ENCODE assay signal across 22 cellular contexts in the genomic region with DNA sequence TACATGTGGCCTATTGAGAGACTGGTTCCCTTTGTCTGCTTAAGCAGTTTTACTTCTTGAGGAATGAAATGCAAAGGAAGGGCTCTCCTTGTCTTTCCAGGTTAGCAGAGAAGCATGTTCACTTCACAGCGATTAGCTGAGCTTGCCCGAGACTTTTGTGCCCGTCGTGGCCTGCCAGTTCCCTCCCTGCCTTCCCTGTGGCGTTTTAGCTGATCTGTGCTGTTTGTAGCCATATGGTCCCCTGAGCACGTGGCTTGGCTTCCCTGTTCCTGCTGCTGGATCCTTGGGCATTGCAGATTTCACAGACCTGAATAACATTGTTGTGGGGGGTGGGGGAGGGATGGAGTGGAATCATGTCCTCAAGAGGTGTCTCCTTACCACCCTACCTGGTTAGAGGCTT.
DNase-seq lines count a peak whose midpoint lies in the region; FAIRE-seq lines count a peak whose summit lies in the region.
"Had no signal": no experiment of that assay in that cellular context is flagged by ENCODE, and none has a peak within 500 bp of the region (broad histone marks: within the 10 kb centered on the region; RNA-seq: fewer than 3 reads in every experiment).

No MANE protein-coding gene starts in this region.

- H3K36me3 ChIP-seq in ectodermal cell (ENCODE audit: control insufficient read depth, insufficient read depth, low read length) (peaks cover 8% of the 10 kb centered on the region), trophoblast cell (ENCODE audit: control insufficient read depth in 1 of 2, insufficient read depth in 2 of 2, low read length in 2 of 2) (peaks cover 9 to 29% of the 10 kb centered on the region in 2 experiments), small intestine (ENCODE audit: control insufficient read depth in 2 of 2, insufficient read depth in 2 of 2, low read length in 2 of 2) (peaks cover 0 to 10% of the 10 kb centered on the region in 2 donors)
- H3K36me3 ChIP-seq: thoracic aorta had no signal

- no peak for FAIRE-seq in small intestine (lab: Jason Lieb, UNC)
- FAIRE-seq: GM18507 had no signal

- no peak overlapping the region for H2BK5ac ChIP-seq in trophoblast cell (ENCODE audit: low read depth, low read length, poor library complexity)

- H3K14ac ChIP-seq in trophoblast cell (ENCODE audit: low read length) = no peak overlapping the region

- no peaks in the 10 kb centered on the region for H3K79me1 ChIP-seq in trophoblast cell (ENCODE audit: low read length)

- H3K9ac ChIP-seq in trophoblast cell (ENCODE audit: low read length) = no peak overlapping the region
- H3K9ac ChIP-seq: GM23248, parathyroid adenoma had no signal

- H3K4me1 ChIP-seq in ectodermal cell (ENCODE audit: control insufficient read depth, insufficient read depth, low read length) (no peaks in the 10 kb centered on the region), trophoblast cell (ENCODE audit: control insufficient read depth in 1 of 2, insufficient read depth in 2 of 2, low read length in 2 of 2) (no peaks in the 10 kb centered on the region), small intestine (ENCODE audit: control insufficient read depth in 2 of 2, insufficient read depth in 1 of 2, low read depth in 1 of 2, low read length in 1 of 2) (no peaks in the 10 kb centered on the region)
- H3K4me1 ChIP-seq: parathyroid adenoma, right lobe of liver had no signal

- H3K27me3 ChIP-seq in ectodermal cell (ENCODE audit: control insufficient read depth, insufficient read depth, low read length, poor library complexity, severe bottlenecking) (no peaks in the 10 kb centered on the region), trophoblast cell (ENCODE audit: insufficient read depth, low read length) (no peaks in the 10 kb centered on the region), small intestine (ENCODE audit: control insufficient read depth in 2 of 2, insufficient read depth in 2 of 2, low read length in 2 of 2) (no peaks in the 10 kb centered on the region)
- H3K27me3 ChIP-seq: hepatocyte, right lobe of liver had no signal

- in situ Hi-C loops in G401 (cut with HindIII; ENCODE audit: low sequenced_read_pairs) = loop anchor here (25.0 kb wide), 1 partner anchor 499 kb away; no protein-coding TSS in a partner anchor

- no peak overlapping the region for H3K4me2 ChIP-seq in trophoblast cell (ENCODE audit: low read length)
- H3K4me2 ChIP-seq: hepatocyte had no signal

- no peak overlapping the region for H2AK5ac ChIP-seq in trophoblast cell (ENCODE audit: low read length)

- no peaks in the 10 kb centered on the region for H3K9me3 ChIP-seq in ectodermal cell (ENCODE audit: control insufficient read depth, low read length)
- H3K9me3 ChIP-seq in trophoblast cell (ENCODE audit: insufficient read depth, low read depth, low read length) = peaks cover 2% of the 10 kb centered on the region
- no peaks in the 10 kb centered on the region for H3K9me3 ChIP-seq in small intestine (ENCODE audit: control insufficient read depth, low read depth)
- H3K9me3 ChIP-seq: thoracic aorta had no signal

- H3K23ac ChIP-seq in trophoblast cell (ENCODE audit: low read length) = no peak overlapping the region

- no peak overlapping the region for H2BK120ac ChIP-seq in trophoblast cell (ENCODE audit: insufficient read depth, low read length, poor library complexity)

- H4K12ac ChIP-seq in trophoblast cell (ENCODE audit: low read depth, low read length) = no peak overlapping the region

- H3K27ac ChIP-seq in ectodermal cell (ENCODE audit: insufficient read depth, low read depth, low read length, poor library complexity, severe bottlenecking) = peak overlapping the region; percentile 40
- no peak overlapping the region for H3K27ac ChIP-seq in trophoblast cell (ENCODE audit: low read depth, low read length)
- H3K27ac ChIP-seq in small intestine (ENCODE audit: low read depth in 1 of 2, low read length in 1 of 2) = no peak overlapping the region
- H3K27ac ChIP-seq: GM23248, hepatocyte, parathyroid adenoma, right lobe of liver, thoracic aorta, VCaP had no signal

- WGBS in ectodermal cell, 2 experiments = 92 to 93% methylated on average over 6 of the region's 6 CpGs
- WGBS in trophoblast cell (ENCODE audit: extremely low coverage, insufficient coverage, insufficient read length) = no CpG with 5 or more reads among the region's 6 CpGs
- WGBS in small intestine, 3 donors = 89 to 96% (median 96%) methylated on average over 6 of the region's 6 CpGs

- no peak overlapping the region for H3K4ac ChIP-seq in trophoblast cell (ENCODE audit: low read depth, low read length)

- no peaks in the 10 kb centered on the region for H3K79me2 ChIP-seq in trophoblast cell (ENCODE audit: control insufficient read depth, insufficient read depth, low read length, poor library complexity)

- no peak overlapping the region for H2AFZ ChIP-seq in trophoblast cell (ENCODE audit: insufficient read depth, low read length, poor library complexity)
- H2AFZ ChIP-seq: GM23248, hepatocyte, parathyroid adenoma had no signal

- no peak overlapping the region for H4K91ac ChIP-seq in trophoblast cell (ENCODE audit: low read depth, low read length)

- peak overlapping the region; percentile 37 for H3K18ac ChIP-seq in trophoblast cell (ENCODE audit: low read length)

- no peak overlapping the region for H4K8ac ChIP-seq in trophoblast cell (ENCODE audit: low read depth, low read length)

- peak; percentile 99 for DNase-seq in G401 (ENCODE audit: low spot score)
- peak; percentile 73 for DNase-seq in NCI-H446 treated with DMSO at 0.1 percent for 48 hours (lab: John Stamatoyannopoulos, UW)
- DNase-seq in trophoblast cell = no peak
- DNase-seq in activated CD8-positive, alpha-beta memory T cell treated with anti-CD3 and anti-CD28 coated beads, Interleukin-2, amount 50 U/mL, for 4 hours = no peak
- no peak for DNase-seq in glomerular visceral epithelial cell (ENCODE audit: extremely low spot score)
- no peak for DNase-seq in small intestine
- DNase-seq: CD4-positive, alpha-beta memory T cell; GDM1; GM23248; immature natural killer cell; KBM-7; MM.1S; NCI-H146; NCI-H774; right lobe of liver; stimulated activated naive CD4-positive, alpha-beta T cell treated with Interleukin-2 at 50 U/mL for 16 hours had no signal

- no peak overlapping the region for H3K4me3 ChIP-seq in ectodermal cell (ENCODE audit: insufficient read depth, low read depth, low read length)
- H3K4me3 ChIP-seq in trophoblast cell (ENCODE audit: low read depth, low read length) = no peak overlapping the region
- no peak overlapping the region for H3K4me3 ChIP-seq in small intestine (ENCODE audit: low read depth in 1 of 2, low read length in 2 of 2)
- H3K4me3 ChIP-seq: GM23248, hepatocyte, right lobe of liver, thoracic aorta had no signal

- no peak overlapping the region for H2BK12ac ChIP-seq in trophoblast cell (ENCODE audit: low read length)

Comparison
In these comparisons a context has a peak if more than half of its experiments do, and no peak if none do; other contexts are left out.
1. DNase-seq: peak in G401 (single experiment) and NCI-H446 treated with DMSO at 0.1 percent for 48 hours (single experiment); none in trophoblast cell (0 of 2), activated CD8-positive, alpha-beta memory T cell treated with anti-CD3 and anti-CD28 coated beads, Interleukin-2, amount 50 U/mL, for 4 hours (single experiment), glomerular visceral epithelial cell (single experiment) and small intestine (single experiment).